25 cellular contexts compared by ENCODE assay signal in the genomic region with DNA sequence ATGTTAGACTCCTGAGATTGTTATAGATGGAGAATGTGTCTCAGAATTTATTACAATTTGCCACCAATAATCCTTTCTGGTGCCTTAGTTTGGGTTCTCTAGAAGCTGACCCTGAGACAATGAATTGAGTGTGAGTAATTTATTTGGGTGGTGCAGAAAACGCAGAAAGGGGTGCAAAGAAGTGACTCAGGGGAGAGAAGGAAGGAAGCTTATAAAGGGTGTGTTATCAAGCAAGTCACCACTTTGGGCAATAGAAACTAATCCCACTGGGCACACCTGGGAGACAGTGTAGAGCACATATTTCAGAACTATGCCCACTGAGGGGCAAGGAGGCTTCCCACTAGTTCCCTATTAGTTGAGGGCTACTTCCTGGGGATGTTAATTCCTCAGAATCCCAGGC.
"Had no signal": no experiment of that assay in that cellular context is flagged by ENCODE, and none has a peak within 500 bp of the region (broad histone marks: within the 10 kb centered on the region; RNA-seq: fewer than 3 reads in every experiment).

No MANE protein-coding gene starts in this region.

- H3K4me3 ChIP-seq: coronary artery, dorsolateral prefrontal cortex, esophagus muscularis mucosa, gastrocnemius medialis, heart right ventricle, left lung, lower lobe of right lung had no signal

- DNase-seq: dermis blood vessel endothelial cell; dorsolateral prefrontal cortex; effector CD4-positive, alpha-beta T cell; effector memory CD4-positive, alpha-beta T cell; erythroblast; foreskin melanocyte; gastrocnemius medialis; glutamatergic neuron; head of caudate nucleus; heart right ventricle; hippocampal formation; left cardiac atrium; left lung; left ventricle myocardium superior; lower lobe of right lung; mesenchymal stem cell; midbrain; naive thymus-derived CD4-positive, alpha-beta T cell had no signal

- H3K4me3 Mint-ChIP-seq: naive thymus-derived CD4-positive, alpha-beta T cell had no signal

- ATAC-seq: gastrocnemius medialis; heart right ventricle; left cardiac atrium; left lung; left ventricle myocardium superior; lower lobe of right lung; naive thymus-derived CD4-positive, alpha-beta T cell had no signal

- H3K4me1 ChIP-seq: esophagus muscularis mucosa, gastrocnemius medialis, heart right ventricle, left lung, lower lobe of right lung had no signal

- H3K27ac Mint-ChIP-seq: naive thymus-derived CD4-positive, alpha-beta T cell had no signal

- H3K9me3 ChIP-seq: esophagus muscularis mucosa, gastrocnemius medialis, heart right ventricle, left lung, lower lobe of right lung had no signal

- H3K36me3 Mint-ChIP-seq: naive thymus-derived CD4-positive, alpha-beta T cell had no signal

- H3K36me3 ChIP-seq: esophagus muscularis mucosa, gastrocnemius medialis, heart right ventricle, left lung, lower lobe of right lung had no signal

- H3K9me3 Mint-ChIP-seq: naive thymus-derived CD4-positive, alpha-beta T cell had no signal

- H3K27me3 ChIP-seq: left lung had no signal

- H3K4me1 Mint-ChIP-seq: naive thymus-derived CD4-positive, alpha-beta T cell had no signal

- H3K27ac ChIP-seq: coronary artery, dorsolateral prefrontal cortex, epithelial cell of prostate, esophagus muscularis mucosa, gastrocnemius medialis, heart right ventricle, left lung, lower lobe of right lung had no signal

- FAIRE-seq: colon, endothelial cell of umbilical vein, islet of Langerhans, keratinocyte had no signal
